Comparison of ENCODE assay signal across 17 cellular contexts in the genomic region with DNA sequence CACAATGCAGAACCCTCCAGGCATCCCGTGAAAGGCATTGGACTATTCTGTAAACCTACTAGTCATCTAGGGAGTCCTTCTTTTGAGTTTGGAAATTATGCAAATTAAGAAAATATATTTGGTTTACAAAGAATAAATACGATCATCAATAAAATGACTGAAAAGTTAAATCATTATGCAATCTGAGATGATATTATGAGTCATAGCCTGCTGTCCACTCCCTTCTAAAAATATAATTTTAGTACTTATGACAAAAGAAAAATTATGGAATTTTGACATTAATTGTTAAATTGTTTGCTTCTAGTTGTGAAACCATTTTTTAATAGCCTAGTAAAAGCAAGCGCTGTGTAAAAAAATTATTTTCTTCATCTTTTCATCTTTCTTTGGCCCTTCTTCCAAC.
DNase-seq lines count a peak whose midpoint lies in the region; ATAC-seq and TF ChIP-seq lines count a peak whose summit lies in the region.
"Had no signal": no experiment of that assay in that cellular context is flagged by ENCODE, and none has a peak within 500 bp of the region (broad histone marks: within the 10 kb centered on the region; RNA-seq: fewer than 3 reads in every experiment).

No MANE protein-coding gene starts in this region.

- H3K36me3 ChIP-seq in SJSA1 (no peaks in the 10 kb centered on the region), gastroesophageal sphincter (no peaks in the 10 kb centered on the region), skeletal muscle tissue (ENCODE audit: control insufficient read depth in 3 of 3, insufficient read depth in 3 of 3, low read length in 3 of 3) (no peaks in the 10 kb centered on the region), spleen (no peaks in the 10 kb centered on the region)
- H3K36me3 ChIP-seq: adrenal gland, lower lobe of right lung had no signal

- TF ChIP-seq POLR2A in gastroesophageal sphincter (IDR thresholded peaks at IDR 0.05) (no peak), spleen (IDR thresholded peaks at IDR 0.05) (no peak)

- H3K9ac ChIP-seq in skeletal muscle tissue (ENCODE audit: low read depth in 1 of 3, low read length in 3 of 3) = no peak overlapping the region

- no peaks in the 10 kb centered on the region for H3K27me3 ChIP-seq in SJSA1 (replicated peaks)
- H3K27me3 ChIP-seq in gastroesophageal sphincter = no peaks in the 10 kb centered on the region
- H3K27me3 ChIP-seq in skeletal muscle tissue (ENCODE audit: control insufficient read depth in 3 of 3, insufficient read depth in 3 of 3, low read length in 3 of 3) = no peaks in the 10 kb centered on the region
- H3K27me3 ChIP-seq in spleen (replicated peaks in 1 of 7) = no peaks in the 10 kb centered on the region
- H3K27me3 ChIP-seq: adrenal gland had no signal

- DNase-seq in ELR (ENCODE audit: low read depth) = peak; percentile 21
- no peak for DNase-seq in SJSA1 (ENCODE audit: low read depth in 1 of 2, low spot score in 2 of 2)
- DNase-seq in NCI-H2107 treated with DMSO at 0.1 percent for 48 hours (lab: John Stamatoyannopoulos, UW; ENCODE audit: unreplicated experiment) = no peak
- no peak for DNase-seq in spleen
- no peak for DNase-seq in NCI-H1417 (lab: John Stamatoyannopoulos, UW)
- DNase-seq: activated B cell treated with CpG ODN at 0.5 μM for 24 hours; activated CD4-positive, alpha-beta memory T cell treated with anti-CD3 and anti-CD28 coated beads for 36 hours; CD8-positive, alpha-beta T cell; islet precursor cell; lower lobe of right lung; NCI-H1436; NCI-H510A; stimulated activated naive CD8-positive, alpha-beta T cell treated with anti-CD3 and anti-CD28 coated beads, Interleukin-15, amount 100 ng/mL, for 72 hours; T-helper 9 cell had no signal

- H3K4me3 ChIP-seq in SJSA1 = no peak overlapping the region
- H3K4me3 ChIP-seq in gastroesophageal sphincter = no peak overlapping the region
- H3K4me3 ChIP-seq in skeletal muscle tissue (ENCODE audit: low read length in 3 of 3) = no peak overlapping the region
- H3K4me3 ChIP-seq in spleen = no peak overlapping the region
- H3K4me3 ChIP-seq: adrenal gland, lower lobe of right lung had no signal

- intact Hi-C loops in spleen (cut with DNase I; ENCODE audit: low total_unique reads) = no loop called here

- H3K27ac ChIP-seq in SJSA1 (peak overlapping the region; percentile 91), gastroesophageal sphincter (peak overlapping the region; percentile 64 to 89 (median 73)), skeletal muscle tissue (ENCODE audit: low read depth, low read length) (peak overlapping the region; percentile 11), spleen (peak overlapping the region in 2 of 8 donors; percentile 14 to 19)
- H3K27ac ChIP-seq: lower lobe of right lung had no signal

- WGBS in gastroesophageal sphincter (ENCODE audit: low coverage in 1 of 2), 2 donors = 56 to 82% methylated on average over 3 of the region's 3 CpGs
- 77 to 91% (median 87%) methylated on average over 3 of the region's 3 CpGs for WGBS in spleen, 5 donors

- TF ChIP-seq EP300 in gastroesophageal sphincter (IDR thresholded peaks at IDR 0.05) = no peak

- no peaks in the 10 kb centered on the region for H3K9me3 ChIP-seq in SJSA1 (replicated peaks)
- no peaks in the 10 kb centered on the region for H3K9me3 ChIP-seq in gastroesophageal sphincter
- no peaks in the 10 kb centered on the region for H3K9me3 ChIP-seq in skeletal muscle tissue (ENCODE audit: control insufficient read depth in 3 of 3, low read length in 3 of 3)
- no peaks in the 10 kb centered on the region for H3K9me3 ChIP-seq in spleen
- H3K9me3 ChIP-seq: adrenal gland, lower lobe of right lung had no signal

- H3K4me1 ChIP-seq in SJSA1 (replicated peaks) = peaks cover 62% of the 10 kb centered on the region
- peaks cover 5 to 38% (median 10%) of the 10 kb centered on the region in 3 donors for H3K4me1 ChIP-seq in gastroesophageal sphincter
- H3K4me1 ChIP-seq in skeletal muscle tissue (ENCODE audit: control insufficient read depth in 3 of 3, insufficient read depth in 3 of 3, low read length in 3 of 3) = no peaks in the 10 kb centered on the region
- H3K4me1 ChIP-seq in spleen = peaks cover 0 to 8% (median 0%) of the 10 kb centered on the region in 6 donors
- H3K4me1 ChIP-seq: adrenal gland, lower lobe of right lung had no signal

- TF ChIP-seq CTCF in gastroesophageal sphincter (IDR thresholded peaks at IDR 0.05) (no peak), spleen (IDR thresholded peaks at IDR 0.05 in 8 of 11, conservative IDR thresholded peaks at IDR 0.05 in 3 of 11) (no peak)

- ATAC-seq in gastroesophageal sphincter = peak; percentile 7
- ATAC-seq: CD8-positive, alpha-beta T cell; stimulated activated naive CD8-positive, alpha-beta T cell treated with anti-CD3 and anti-CD28 coated beads, Interleukin-15, amount 100 ng/mL, for 72 hours had no signal
